In genomic region chr5:53752282-53752681, GRCh38 we compare ENCODE assay signal across 4 cellular contexts.
DNase-seq lines count a peak whose midpoint lies in the region; ATAC-seq, FAIRE-seq and TF ChIP-seq lines count a peak whose summit lies in the region.
"Not testable (repeated sequence)": the region's sequence is repeated elsewhere in the genome, so short reads cannot be mapped to it uniquely, and the experiment has no call there.

No MANE protein-coding gene starts in this region.

- not testable (repeated sequence) for H3K27me3 ChIP-seq in GM23338 (ENCODE audit: insufficient read depth); K562 (ENCODE audit: control insufficient read depth in 2 of 2, insufficient read depth in 2 of 2, low read length in 2 of 2)

- not testable (repeated sequence) for H3K9me1 ChIP-seq in K562 (ENCODE audit: control insufficient read depth, insufficient read depth, low read length)

- not testable (repeated sequence) for H3K27ac ChIP-seq in GM23338 (ENCODE audit: low read depth); HEK293 (ENCODE audit: extremely low read depth, low read depth, low read length); OCI-LY7 (ENCODE audit: low read depth, low read length, poor library complexity, severe bottlenecking); K562 (ENCODE audit: extremely low read depth, low read depth, low read length)

- TF ChIP-seq RAD21 in K562 (CRISPR knock-in tag; conservative IDR thresholded peaks at IDR 0.05 in 1 of 2, IDR thresholded peaks at IDR 0.05 in 1 of 2), result not testable (repeated sequence)

- not testable (repeated sequence) for H3K9me3 ChIP-seq in HEK293 (ENCODE audit: control insufficient read depth, insufficient read depth, low read depth, low read length); OCI-LY7 (ENCODE audit: low read length); K562 (replicated peaks; ENCODE audit: control insufficient read depth, insufficient read depth, low read depth, low read length)

- POLR2A ChIA-PET in HEK293 (lab: Yijun Ruan, JAX); K562 (lab: Yijun Ruan, JAX): not testable (repeated sequence)
- POLR2A ChIA-PET in OCI-LY7 (lab: Charles Lee), result interaction anchor here (0.6 kb wide), 1 partner anchor 69 kb away, joined by 3 read pairs; no protein-coding TSS in a partner anchor

- not testable (repeated sequence) for H3K27me3 Mint-ChIP-seq in GM23338 (ENCODE audit: insufficient read depth, low read depth, poor library complexity)

- CTCF ChIA-PET in HEK293 (lab: Yijun Ruan, JAX); OCI-LY7 (lab: Charles Lee; ENCODE audit: unreplicated experiment); K562 (lab: Yijun Ruan, JAX; ENCODE audit: low intra/inter-chr PET ratio): not testable (repeated sequence)

- not testable (repeated sequence) for H3K27ac Mint-ChIP-seq in GM23338

- H3K4me1 ChIP-seq in GM23338 (ENCODE audit: insufficient read depth); HEK293 (ENCODE audit: control insufficient read depth, insufficient read depth, low read length); OCI-LY7 (ENCODE audit: insufficient read depth, low read length, poor library complexity, severe bottlenecking); K562 (replicated peaks in 1 of 2; ENCODE audit: control insufficient read depth in 2 of 2, insufficient read depth in 2 of 2, low read length in 2 of 2): not testable (repeated sequence)

- H3K36me3 ChIP-seq in GM23338 (ENCODE audit: insufficient read depth); HEK293 (ENCODE audit: control insufficient read depth in 2 of 2, insufficient read depth in 1 of 2, low read length in 2 of 2); OCI-LY7 (ENCODE audit: insufficient read depth, low read length); K562 (ENCODE audit: control insufficient read depth, insufficient read depth, low read length): not testable (repeated sequence)

- not testable (repeated sequence) for H3K4me2 ChIP-seq in GM23338; OCI-LY7 (ENCODE audit: low read length); K562 (ENCODE audit: insufficient read depth, low read length)

- FAIRE-seq in K562 (lab: Jason Lieb, UNC), result not testable (repeated sequence)

- not testable (repeated sequence) for H3K4me1 Mint-ChIP-seq in GM23338

- H3K4me3 ChIP-seq in GM23338; HEK293 (ENCODE audit: low read depth, low read length); OCI-LY7 (ENCODE audit: low read depth, low read length, poor library complexity, severe bottlenecking); K562: not testable (repeated sequence)

- H3F3A ChIP-seq in GM23338 (replicated peaks; ENCODE audit: low read depth), result not testable (repeated sequence)

- intact Hi-C loops in OCI-LY7 (cut with micrococcal nuclease; ENCODE audit: unreplicated experiment); K562 (cut with micrococcal nuclease): not testable (repeated sequence)

- DNase-seq in GM23338 (ENCODE audit: low spot score), result peak; percentile 16
- DNase-seq in OCI-LY7 (ENCODE audit: low spot score), result peak; percentile 4
- DNase-seq in K562 (ENCODE audit: extremely low read depth in 1 of 4, low spot score in 3 of 4), result not testable (repeated sequence)

- not testable (repeated sequence) for H2AFZ ChIP-seq in GM23338; OCI-LY7 (ENCODE audit: low read length); K562 (ENCODE audit: low read depth, low read length)

- not testable (repeated sequence) for H3K9me2 ChIP-seq in GM23338 (ENCODE audit: insufficient read depth); OCI-LY7 (ENCODE audit: insufficient read depth, low read length)

- not testable (repeated sequence) for TF ChIP-seq EP300 in K562 (IDR thresholded peaks at IDR 0.05; ENCODE audit: low read length)

- H4K20me1 ChIP-seq in GM23338 (replicated peaks; ENCODE audit: insufficient read depth); OCI-LY7 (ENCODE audit: insufficient read depth, low read length); K562 (replicated peaks; ENCODE audit: control insufficient read depth, insufficient read depth, low read length): not testable (repeated sequence)

- H3K9ac ChIP-seq in K562 (ENCODE audit: insufficient read depth in 1 of 2, low read depth in 2 of 2, low read length in 2 of 2), result not testable (repeated sequence)

- H3K4me3 Mint-ChIP-seq in GM23338, result not testable (repeated sequence)

- not testable (repeated sequence) for TF ChIP-seq POLR2A in K562 (conservative IDR thresholded peaks at IDR 0.05)

- WGBS in K562 (ENCODE audit: insufficient coverage, low coverage, missing lambda C conversion rate), result 12% methylated on average over 7 of the region's 7 CpGs

- not testable (repeated sequence) for H3K79me2 ChIP-seq in GM23338 (replicated peaks; ENCODE audit: insufficient read depth); OCI-LY7 (ENCODE audit: insufficient read depth, low read depth, low read length); K562 (ENCODE audit: control insufficient read depth, insufficient read depth, low read length)

- not testable (repeated sequence) for BruUV-seq in OCI-LY7 (replicated peaks; lab: Mats Ljungman, UMichigan); K562 (replicated peaks; lab: Mats Ljungman, UMichigan)

- not testable (repeated sequence) for TF ChIP-seq CTCF in GM23338 (conservative IDR thresholded peaks at IDR 0.05; ENCODE audit: low read depth in 2 of 2); HEK293 (tag by site-specific recombination; IDR thresholded peaks at IDR 0.05); OCI-LY7 (conservative IDR thresholded peaks at IDR 0.05; ENCODE audit: low read length); K562 (IDR thresholded peaks at IDR 0.05 in 2 of 3, conservative IDR thresholded peaks at IDR 0.05 in 1 of 3; ENCODE audit: insufficient read depth in 2 of 3, low read depth in 1 of 3, low read length in 3 of 3)

- H3K36me3 Mint-ChIP-seq in GM23338 (ENCODE audit: low read depth), result peaks cover 43% of the 10 kb centered on the region

- ATAC-seq in GM23338, K562: not testable (repeated sequence)

- peaks cover 59% of the 10 kb centered on the region for H3K9me3 Mint-ChIP-seq in GM23338

- in situ Hi-C loops in K562 (cut with MboI), result not testable (repeated sequence)

TF ChIP-seq in HEK293, 187 proteins besides CTCF, POLR2A, EP300 and RAD21:
- peak; percentile 84 for TF ChIP-seq SETDB1 (IDR thresholded peaks at IDR 0.05; ENCODE audit: insufficient read length, low read length)
TF ChIP-seq in HEK293: peak in this region for 1; not testable (repeated sequence) for 186.

TF ChIP-seq in K562, 482 proteins besides CTCF, POLR2A, EP300 and RAD21:
- TF ChIP-seq CBX5 (IDR thresholded peaks at IDR 0.05; ENCODE audit: borderline replicate concordance, low read depth), result 0 out of 2 replicates have a peak, but pooled peaks have one; percentile 59
